ENCODE assay signal across 14 cellular contexts in genomic region chr5:177483994-177484901, GRCh38. TPM values are rescaled to one million over a fixed set of nuclear protein-coding genes. Genes with fewer than 3 reads are reported as not detected.
DNase-seq lines count a peak whose midpoint lies in the region; ATAC-seq and TF ChIP-seq lines count a peak whose summit lies in the region.
"Had no signal": no experiment of that assay in that cellular context is flagged by ENCODE, and none has a peak within 500 bp of the region (broad histone marks: within the 10 kb centered on the region; RNA-seq: fewer than 3 reads in every experiment).

No MANE protein-coding gene starts in this region.

- H3K4me1 Mint-ChIP-seq in progenitor cell of endocrine pancreas (ENCODE audit: low read depth) = no peaks in the 10 kb centered on the region
- H3K4me1 Mint-ChIP-seq: activated T-helper 17 cell treated with anti-CD3 and anti-CD28 coated beads, Interleukin-2, amount 50 U/mL, for 72 hours had no signal

- H3K27me3 Mint-ChIP-seq in progenitor cell of endocrine pancreas = no peaks in the 10 kb centered on the region
- H3K27me3 Mint-ChIP-seq: activated T-helper 17 cell treated with anti-CD3 and anti-CD28 coated beads, Interleukin-2, amount 50 U/mL, for 72 hours; CD4-positive, alpha-beta memory T cell had no signal

- H3K27ac ChIP-seq in HEK293 (ENCODE audit: extremely low read depth, low read depth, low read length) = no peak overlapping the region
- H3K27ac ChIP-seq: PC-9 had no signal

- H3K4me1 ChIP-seq in HEK293 (ENCODE audit: control insufficient read depth, insufficient read depth, low read length) = no peaks in the 10 kb centered on the region

- ATAC-seq in HG03469 (IDR thresholded peaks at IDR 0.05; ENCODE audit: unreplicated experiment) = no peak
- ATAC-seq: activated T-helper 17 cell treated with anti-CD3 and anti-CD28 coated beads, Interleukin-2, amount 50 U/mL, for 72 hours had no signal

- POLR2A ChIA-PET in HEK293 (lab: Yijun Ruan, JAX) = interaction anchor here (1.7 to 8.1 kb wide), 3 partner anchors 10 to 11 kb away, joined by 6 to 106 read pairs (median 10); partner anchors contain the start of gene PDLIM7

- H3K4me3 ChIP-seq in HEK293 (ENCODE audit: low read depth, low read length) (no peak overlapping the region), astrocyte of the spinal cord (ENCODE audit: low read depth, low read length) (no peak overlapping the region)
- H3K4me3 ChIP-seq: PC-9 had no signal

- H3K4me3 Mint-ChIP-seq in progenitor cell of endocrine pancreas (ENCODE audit: low read depth) = no peak overlapping the region
- H3K4me3 Mint-ChIP-seq: activated T-helper 17 cell treated with anti-CD3 and anti-CD28 coated beads, Interleukin-2, amount 50 U/mL, for 72 hours; CD4-positive, alpha-beta memory T cell had no signal

- in situ Hi-C loops in astrocyte of the spinal cord (cut with HindIII; ENCODE audit: low sequenced_read_pairs) = no loop called here

- no peaks in the 10 kb centered on the region for H3K9me3 Mint-ChIP-seq in progenitor cell of endocrine pancreas (ENCODE audit: low read depth)
- H3K9me3 Mint-ChIP-seq: activated T-helper 17 cell treated with anti-CD3 and anti-CD28 coated beads, Interleukin-2, amount 50 U/mL, for 72 hours had no signal

- peaks cover 14% of the 10 kb centered on the region for H3K36me3 Mint-ChIP-seq in progenitor cell of endocrine pancreas (ENCODE audit: insufficient read depth)

- TF ChIP-seq CTCF in HEK293 (tag by site-specific recombination; IDR thresholded peaks at IDR 0.05) (no peak), astrocyte of the spinal cord (IDR thresholded peaks at IDR 0.05; ENCODE audit: low read depth, low read length) (no peak), progenitor cell of endocrine pancreas (IDR thresholded peaks at IDR 0.05; ENCODE audit: unreplicated experiment) (no peak)

- H3K27ac Mint-ChIP-seq in progenitor cell of endocrine pancreas = peak overlapping the region; percentile 6
- H3K27ac Mint-ChIP-seq: activated T-helper 17 cell treated with anti-CD3 and anti-CD28 coated beads, Interleukin-2, amount 50 U/mL, for 72 hours had no signal

- H3K36me3 ChIP-seq in HEK293 (ENCODE audit: control insufficient read depth in 2 of 2, insufficient read depth in 1 of 2, low read length in 2 of 2) = peaks cover 12 to 61% of the 10 kb centered on the region in 2 experiments; a peak in 2 of 3 replicates

- CTCF ChIA-PET in HEK293 (lab: Yijun Ruan, JAX) = interaction anchor here (1.0 kb wide), 1 partner anchor 8 kb away, joined by 3 read pairs; no protein-coding TSS in a partner anchor

- no peaks in the 10 kb centered on the region for H3K9me3 ChIP-seq in HEK293 (ENCODE audit: control insufficient read depth, insufficient read depth, low read depth, low read length)

- peak; percentile 35 for DNase-seq in astrocyte of the spinal cord (ENCODE audit: low read depth, low spot score)
- DNase-seq in progenitor cell of endocrine pancreas (ENCODE audit: low spot score, unreplicated experiment) = no peak
- no peak for DNase-seq in NCI-H2171 (lab: John Stamatoyannopoulos, UW)
- DNase-seq in NOMO-1 treated with dmso at 0.1 percent for 144 hours (lab: John Stamatoyannopoulos, UW; ENCODE audit: unreplicated experiment) = no peak
- DNase-seq: CD4-positive, alpha-beta memory T cell; HCEC 1CT; kidney glomerular epithelial cell; NCI-H2081 treated with DMSO at 0.1 percent for 48 hours; occipital lobe; stimulated activated CD4-positive, alpha-beta T cell treated with anti-CD3 and anti-CD28 coated beads, Interleukin-2, amount 100 ng/mL, for 24 hours had no signal

TF ChIP-seq in HEK293, 187 proteins besides CTCF, POLR2A, EP300 and RAD21:
- TF ChIP-seq ZNF791 (tag by site-specific recombination; IDR thresholded peaks at IDR 0.05) (no peak), ZIC2 (tag by site-specific recombination; IDR thresholded peaks at IDR 0.05) (peak; percentile 90), ZNF704 (tag by site-specific recombination; IDR thresholded peaks at IDR 0.05) (no peak), ZNF157 (tag by site-specific recombination; IDR thresholded peaks at IDR 0.05) (no peak), ZNF692 (tag by site-specific recombination; IDR thresholded peaks at IDR 0.05) (peak; percentile 90), ZNF248 (tag by site-specific recombination; IDR thresholded peaks at IDR 0.05) (no peak), ZBTB6 (tag by site-specific recombination; IDR thresholded peaks at IDR 0.05) (no peak), INSM2 (tag by site-specific recombination; IDR thresholded peaks at IDR 0.05) (no peak), ZFP69B (tag by site-specific recombination; IDR thresholded peaks at IDR 0.05) (peak; percentile 86), ZNF600 (tag by site-specific recombination; IDR thresholded peaks at IDR 0.05) (peak; percentile 63)

RNA-seq across cellular contexts. Expression of gene DBN1, which starts 10.8 kb away (rescaled TPM):
- 396 and 422 TPM in 2 replicates for total RNA-seq in progenitor cell of endocrine pancreas

RNA-seq across cellular contexts. Expression of gene PDLIM7, which starts 13.2 kb away (rescaled TPM):
- 113 and 119 TPM in 2 replicates for total RNA-seq in progenitor cell of endocrine pancreas

RNA-seq across cellular contexts. Expression of gene DOK3, which starts 25.4 kb away (rescaled TPM):
- total RNA-seq in progenitor cell of endocrine pancreas = 11.6 and 13.7 TPM in 2 replicates

RNA-seq across cellular contexts. Expression of gene DDX41, which starts 32.5 kb away (rescaled TPM):
- 88.4 and 93.1 TPM in 2 replicates for total RNA-seq in progenitor cell of endocrine pancreas

RNA-seq across cellular contexts. Expression of gene PRR7, which starts 37.6 kb away (rescaled TPM):
- total RNA-seq in progenitor cell of endocrine pancreas = 11.7 and 13.1 TPM in 2 replicates
